In the genomic region with DNA sequence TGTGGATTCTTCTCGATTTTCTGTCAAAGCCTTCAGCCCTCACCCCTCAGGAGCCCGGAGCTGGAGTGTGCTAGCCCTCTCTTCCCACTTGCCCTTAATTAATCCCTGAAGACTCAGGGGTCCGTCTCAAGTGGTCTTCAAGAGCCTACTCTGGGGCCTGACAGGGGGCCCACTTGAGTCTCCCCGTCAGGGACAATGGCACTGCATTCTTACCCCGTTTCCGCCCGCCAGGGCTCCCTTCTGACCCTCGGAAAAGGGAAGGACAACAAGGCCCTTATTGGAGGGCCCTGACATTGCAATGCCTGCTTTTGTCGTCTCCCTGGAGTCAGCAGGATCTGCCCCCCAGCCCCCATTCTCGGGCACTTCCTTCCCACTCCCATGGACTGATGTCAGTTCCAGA, we compare ENCODE assay signal across 1 cellular context.
TF ChIP-seq lines count a peak whose summit lies in the region.

No MANE protein-coding gene starts in this region.

TF ChIP-seq in WTC11, 78 proteins besides CTCF, POLR2A, EP300 and RAD21 (continued from another document):
- TF ChIP-seq, protein P1, sequence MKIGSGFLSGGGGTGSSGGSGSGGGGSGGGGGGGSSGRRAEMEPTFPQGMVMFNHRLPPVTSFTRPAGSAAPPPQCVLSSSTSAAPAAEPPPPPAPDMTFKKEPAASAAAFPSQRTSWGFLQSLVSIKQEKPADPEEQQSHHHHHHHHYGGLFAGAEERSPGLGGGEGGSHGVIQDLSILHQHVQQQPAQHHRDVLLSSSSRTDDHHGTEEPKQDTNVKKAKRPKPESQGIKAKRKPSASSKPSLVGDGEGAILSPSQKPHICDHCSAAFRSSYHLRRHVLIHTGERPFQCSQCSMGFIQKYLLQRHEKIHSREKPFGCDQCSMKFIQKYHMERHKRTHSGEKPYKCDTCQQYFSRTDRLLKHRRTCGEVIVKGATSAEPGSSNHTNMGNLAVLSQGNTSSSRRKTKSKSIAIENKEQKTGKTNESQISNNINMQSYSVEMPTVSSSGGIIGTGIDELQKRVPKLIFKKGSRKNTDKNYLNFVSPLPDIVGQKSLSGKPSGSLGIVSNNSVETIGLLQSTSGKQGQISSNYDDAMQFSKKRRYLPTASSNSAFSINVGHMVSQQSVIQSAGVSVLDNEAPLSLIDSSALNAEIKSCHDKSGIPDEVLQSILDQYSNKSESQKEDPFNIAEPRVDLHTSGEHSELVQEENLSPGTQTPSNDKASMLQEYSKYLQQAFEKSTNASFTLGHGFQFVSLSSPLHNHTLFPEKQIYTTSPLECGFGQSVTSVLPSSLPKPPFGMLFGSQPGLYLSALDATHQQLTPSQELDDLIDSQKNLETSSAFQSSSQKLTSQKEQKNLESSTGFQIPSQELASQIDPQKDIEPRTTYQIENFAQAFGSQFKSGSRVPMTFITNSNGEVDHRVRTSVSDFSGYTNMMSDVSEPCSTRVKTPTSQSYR (CRISPR knock-in tag; IDR thresholded peaks at IDR 0.05), result no peak
- TF ChIP-seq, protein P2, sequence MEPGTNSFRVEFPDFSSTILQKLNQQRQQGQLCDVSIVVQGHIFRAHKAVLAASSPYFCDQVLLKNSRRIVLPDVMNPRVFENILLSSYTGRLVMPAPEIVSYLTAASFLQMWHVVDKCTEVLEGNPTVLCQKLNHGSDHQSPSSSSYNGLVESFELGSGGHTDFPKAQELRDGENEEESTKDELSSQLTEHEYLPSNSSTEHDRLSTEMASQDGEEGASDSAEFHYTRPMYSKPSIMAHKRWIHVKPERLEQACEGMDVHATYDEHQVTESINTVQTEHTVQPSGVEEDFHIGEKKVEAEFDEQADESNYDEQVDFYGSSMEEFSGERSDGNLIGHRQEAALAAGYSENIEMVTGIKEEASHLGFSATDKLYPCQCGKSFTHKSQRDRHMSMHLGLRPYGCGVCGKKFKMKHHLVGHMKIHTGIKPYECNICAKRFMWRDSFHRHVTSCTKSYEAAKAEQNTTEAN (CRISPR knock-in tag; IDR thresholded peaks at IDR 0.05), result no peak
